8 cellular contexts compared by ENCODE assay signal in the genomic region with DNA sequence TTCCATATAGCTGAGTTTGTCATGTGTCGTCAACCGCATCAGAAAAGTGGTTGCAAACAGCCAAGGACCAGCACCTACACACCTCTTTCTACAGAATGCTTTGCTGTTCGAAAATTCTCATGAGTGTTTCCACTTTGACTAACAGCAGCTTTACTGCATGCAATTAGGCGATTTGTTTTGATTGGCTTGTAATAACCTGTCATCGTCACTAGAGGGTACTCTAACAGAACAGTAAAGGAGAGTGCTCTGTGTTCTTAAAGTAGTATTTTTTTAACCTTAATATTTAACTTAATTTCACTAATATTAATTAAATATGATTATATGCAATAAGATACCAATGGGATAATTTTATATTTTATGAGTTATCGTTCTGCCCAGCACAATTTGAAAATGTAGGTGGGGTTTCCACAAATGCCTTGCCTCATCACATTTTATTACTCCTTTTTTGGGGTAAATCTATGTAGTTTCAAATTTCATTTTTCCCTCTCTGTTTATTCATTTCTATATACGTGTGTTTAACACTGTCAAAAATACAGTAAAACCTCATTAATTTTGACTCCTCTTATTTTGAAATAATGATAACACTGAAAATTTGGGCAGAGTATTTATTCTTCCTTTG.
A peak's percentile ranks its signal among the peaks of the same experiment; 100 is the strongest.
DNase-seq lines count a peak whose midpoint lies in the region; ATAC-seq and TF ChIP-seq lines count a peak whose summit lies in the region.

No MANE protein-coding gene starts in this region.

- no peak for DNase-seq in Right ventricle myocardium superior
- DNase-seq in left ventricle myocardium superior: no peak
- peak; percentile 7 for DNase-seq in H7
- no peak for DNase-seq in RWPE2 (ENCODE audit: low spot score)
- no peak for DNase-seq in esophagus muscularis mucosa (ENCODE audit: extremely low spot score)
- DNase-seq in osteocyte (ENCODE audit: extremely low spot score, unreplicated experiment): no peak
- no peak for DNase-seq in effector CD4-positive, alpha-beta T cell

- no peaks in the 10 kb centered on the region for H4K20me1 ChIP-seq in KMS-11 (ENCODE audit: insufficient read depth)

- H3K9ac ChIP-seq in KMS-11: no peak overlapping the region

- H3K36me3 ChIP-seq in H7 (replicated peaks; ENCODE audit: control insufficient read depth, insufficient read depth, low read length) (no peaks in the 10 kb centered on the region), KMS-11 (ENCODE audit: insufficient read depth) (no peaks in the 10 kb centered on the region), RWPE2 (ENCODE audit: low read depth) (no peaks in the 10 kb centered on the region), esophagus muscularis mucosa (no peaks in the 10 kb centered on the region)

- no peak overlapping the region for H3K4me2 ChIP-seq in KMS-11

- no peaks in the 10 kb centered on the region for H3K9me3 ChIP-seq in RWPE2 (ENCODE audit: severe bottlenecking)
- no peaks in the 10 kb centered on the region for H3K9me3 ChIP-seq in esophagus muscularis mucosa

- TF ChIP-seq POLR2A in esophagus muscularis mucosa (IDR thresholded peaks at IDR 0.05; ENCODE audit: low read depth): no peak

- no peak for TF ChIP-seq EP300 in esophagus muscularis mucosa (IDR thresholded peaks at IDR 0.05)

- ATAC-seq in Right ventricle myocardium superior (ENCODE audit: poor library complexity) (peak; percentile 68), left ventricle myocardium superior (no peak), RWPE2 (ENCODE audit: low read depth) (peak; percentile 50; the same call in 1 of the 3 replicates)

- H3K79me2 ChIP-seq in KMS-11 (ENCODE audit: insufficient read depth, low read depth): no peaks in the 10 kb centered on the region

- no peak overlapping the region for H3K27ac ChIP-seq in KMS-11
- H3K27ac ChIP-seq in RWPE2 (ENCODE audit: poor library complexity, severe bottlenecking): no peak overlapping the region
- no peak overlapping the region for H3K27ac ChIP-seq in esophagus muscularis mucosa (replicated peaks in 1 of 4)

- H3K9me3 Mint-ChIP-seq in osteocyte (ENCODE audit: unreplicated experiment): no peaks in the 10 kb centered on the region

- TF ChIP-seq CTCF in KMS-11 (conservative IDR thresholded peaks at IDR 0.05; ENCODE audit: low read depth, low read length) (peak; percentile 87), RWPE2 (IDR thresholded peaks at IDR 0.05; ENCODE audit: poor library complexity, severe bottlenecking) (peak; percentile 92), esophagus muscularis mucosa (IDR thresholded peaks at IDR 0.05) (peak; percentile 47 to 75 (median 62)), osteocyte (IDR thresholded peaks at IDR 0.05) (peak; percentile 73)

- no peak overlapping the region for H3K4me3 ChIP-seq in H7 (ENCODE audit: insufficient read depth, low read depth, low read length)
- no peak overlapping the region for H3K4me3 ChIP-seq in KMS-11 (IDR thresholded peaks at IDR 0.05; ENCODE audit: insufficient read depth, low read depth, low read length)
- no peak overlapping the region for H3K4me3 ChIP-seq in RWPE2 (ENCODE audit: severe bottlenecking)
- H3K4me3 ChIP-seq in esophagus muscularis mucosa: no peak overlapping the region

- 13% methylated on average over 7 of the region's 7 CpGs for WGBS in esophagus muscularis mucosa

- H3K4me1 ChIP-seq in KMS-11 (ENCODE audit: low read depth, poor library complexity, severe bottlenecking): no peaks in the 10 kb centered on the region
- H3K4me1 ChIP-seq in RWPE2 (ENCODE audit: insufficient read depth, poor library complexity, severe bottlenecking): no peaks in the 10 kb centered on the region
- no peaks in the 10 kb centered on the region for H3K4me1 ChIP-seq in esophagus muscularis mucosa

- no peaks in the 10 kb centered on the region for H3K36me3 Mint-ChIP-seq in osteocyte (ENCODE audit: unreplicated experiment)

- no peaks in the 10 kb centered on the region for H3K4me1 Mint-ChIP-seq in osteocyte (ENCODE audit: unreplicated experiment)

- peaks cover 17% of the 10 kb centered on the region for H3K27me3 Mint-ChIP-seq in osteocyte (ENCODE audit: unreplicated experiment)

- H3K27me3 ChIP-seq in H7 (ENCODE audit: control insufficient read depth, insufficient read depth, low read length): no peaks in the 10 kb centered on the region
- no peaks in the 10 kb centered on the region for H3K27me3 ChIP-seq in KMS-11 (ENCODE audit: insufficient read depth, low read depth)
- H3K27me3 ChIP-seq in RWPE2 (ENCODE audit: insufficient read depth, poor library complexity, severe bottlenecking): no peaks in the 10 kb centered on the region
- no peaks in the 10 kb centered on the region for H3K27me3 ChIP-seq in esophagus muscularis mucosa

- intact Hi-C loops in Right ventricle myocardium superior (cut with DNase I): no loop called here
- intact Hi-C loops in left ventricle myocardium superior (cut with micrococcal nuclease): no loop called here
- intact Hi-C loops in esophagus muscularis mucosa (cut with DNase I): no loop called here

- H3K27ac Mint-ChIP-seq in osteocyte (ENCODE audit: unreplicated experiment): no peak overlapping the region

- H2AFZ ChIP-seq in KMS-11 (ENCODE audit: low read depth): no peak overlapping the region

- no peak overlapping the region for H3K4me3 Mint-ChIP-seq in osteocyte (ENCODE audit: unreplicated experiment)
